Comparison of ENCODE assay signal across 10 cellular contexts in the genomic region with DNA sequence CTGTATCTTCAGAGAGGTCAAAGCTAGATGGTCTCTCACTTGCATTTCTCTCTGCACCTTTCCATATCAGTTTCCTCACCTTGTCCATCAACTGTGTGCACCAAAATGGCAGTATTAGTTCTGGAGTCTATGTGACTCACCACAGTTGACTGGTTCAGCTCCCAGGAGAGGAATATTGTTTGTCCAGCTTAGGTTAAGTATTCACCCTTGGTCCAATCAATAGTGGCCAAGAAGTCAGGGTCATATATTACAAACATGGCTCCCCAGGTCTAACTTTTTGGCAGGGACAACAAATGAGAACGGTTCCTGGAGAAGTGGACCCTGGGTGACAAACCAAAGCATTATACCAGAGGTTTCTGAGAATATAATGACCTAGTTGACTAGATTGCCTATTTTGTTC. TPM values are rescaled to one million over a fixed set of nuclear protein-coding genes. Genes with fewer than 3 reads are reported as not detected.
"Had no signal": no experiment of that assay in that cellular context is flagged by ENCODE, and none has a peak within 500 bp of the region (broad histone marks: within the 10 kb centered on the region; RNA-seq: fewer than 3 reads in every experiment).

No MANE protein-coding gene starts in this region.

- ATAC-seq: K562 had no signal

- H3K9ac ChIP-seq: KMS-11 had no signal

- DNase-seq: IMR-90, KBM-7, KG1 had no signal

- FAIRE-seq: HTR-8/SVneo, K562 had no signal

- H3K4me2 ChIP-seq: KMS-11 had no signal

- H3K27ac ChIP-seq: HL-60, KMS-11 had no signal

- H3K4me3 ChIP-seq: K562 had no signal

RNA-seq across cellular contexts. Expression of a gene that starts 36.4 kb away (rescaled TPM):
- total RNA-seq: HT-29, HT1080, IMR-90, K562 had no signal
- polyA plus RNA-seq: IgD-negative memory B cell, IMR-90 had no signal

RNA-seq across cellular contexts. Expression of a gene that starts 59.1 kb away (rescaled TPM):
- polyA plus RNA-seq: IgD-negative memory B cell had no signal
